14 cellular contexts compared by ENCODE assay signal in genomic region chr11:103877221-103877620, GRCh38.
DNase-seq lines count a peak whose midpoint lies in the region; ATAC-seq and TF ChIP-seq lines count a peak whose summit lies in the region.
"Had no signal": no experiment of that assay in that cellular context is flagged by ENCODE, and none has a peak within 500 bp of the region (broad histone marks: within the 10 kb centered on the region; RNA-seq: fewer than 3 reads in every experiment).

No MANE protein-coding gene starts in this region.

- TF ChIP-seq CTCF in VCaP (conservative IDR thresholded peaks at IDR 0.05) (0 out of 2 replicates have a peak, but pooled peaks have one; percentile 23), fibroblast of pulmonary artery (IDR thresholded peaks at IDR 0.05; ENCODE audit: low read length, missing control alignments) (peak; percentile 29), psoas muscle (IDR thresholded peaks at IDR 0.05) (no peak), lower lobe of right lung (IDR thresholded peaks at IDR 0.05) (no peak)

- H3K9me3 ChIP-seq in psoas muscle = no peaks in the 10 kb centered on the region
- no peaks in the 10 kb centered on the region for H3K9me3 ChIP-seq in lower lobe of right lung

- H3K4me3 ChIP-seq in fibroblast of pulmonary artery (replicated peaks; ENCODE audit: low read depth, low read length) (no peak overlapping the region), psoas muscle (no peak overlapping the region), lower lobe of right lung (no peak overlapping the region)
- H3K4me3 ChIP-seq: BLaER1 had no signal

- no peak for ATAC-seq in psoas muscle
- ATAC-seq in lower lobe of right lung = no peak

- intact Hi-C loops in psoas muscle (cut with DNase I) (no loop called here), lower lobe of right lung (cut with DNase I) (no loop called here)

- peak; percentile 18 for DNase-seq in AG20443 (ENCODE audit: low spot score)
- peak; percentile 14 for DNase-seq in HCEC 1CT
- DNase-seq in fibroblast of pulmonary artery (ENCODE audit: low read depth) = peak; percentile 53
- no peak for DNase-seq in NOMO-1 treated with DMSO at 0.1 percent for 48 hours (lab: John Stamatoyannopoulos, UW; ENCODE audit: unreplicated experiment)
- no peak for DNase-seq in psoas muscle
- DNase-seq in lower lobe of right lung = no peak
- no peak for DNase-seq in NCI-H446 treated with DMSO at 0.1 percent for 48 hours (lab: John Stamatoyannopoulos, UW)
- DNase-seq: activated naive CD4-positive, alpha-beta T cell treated with anti-CD3 and anti-CD28 coated beads, Interleukin-2, amount 50 U/mL, for 16 hours; cerebellar nuclear complex; NCI-H2171; stimulated activated CD4-positive, alpha-beta T cell treated with anti-CD3 and anti-CD28 coated beads, Interleukin-1b, Interleukin-23, amount 100 ng/mL, for 48 hours had no signal

- H3K36me3 ChIP-seq in psoas muscle (ENCODE audit: insufficient read depth in 1 of 2, low read depth in 1 of 2) (no peaks in the 10 kb centered on the region), lower lobe of right lung (no peaks in the 10 kb centered on the region)
- H3K36me3 ChIP-seq: BLaER1 had no signal

- H3K4me1 ChIP-seq in psoas muscle = no peaks in the 10 kb centered on the region
- no peaks in the 10 kb centered on the region for H3K4me1 ChIP-seq in lower lobe of right lung

- H3K27ac ChIP-seq in VCaP (no peak overlapping the region), psoas muscle (no peak overlapping the region), lower lobe of right lung (no peak overlapping the region)
- H3K27ac ChIP-seq: BLaER1, KMS-11 had no signal

- H3K27me3 ChIP-seq in psoas muscle (ENCODE audit: insufficient read depth in 3 of 3, low read length in 2 of 3) (no peaks in the 10 kb centered on the region), lower lobe of right lung (ENCODE audit: low read depth) (no peaks in the 10 kb centered on the region)
- H3K27me3 ChIP-seq: BLaER1 had no signal

Comparison
In these comparisons a context has a peak if more than half of its experiments do, and no peak if none do; other contexts are left out.
1. DNase-seq: peak in AG20443 (single experiment), HCEC 1CT (single experiment) and fibroblast of pulmonary artery (single experiment); none in NOMO-1 treated with DMSO at 0.1 percent for 48 hours (single experiment), psoas muscle (0 of 2), lower lobe of right lung (single experiment) and NCI-H446 treated with DMSO at 0.1 percent for 48 hours (single experiment).
2. CTCF ChIP-seq: peak in VCaP (single experiment) and fibroblast of pulmonary artery (single experiment); none in psoas muscle (single experiment) and lower lobe of right lung (single experiment).